8 cellular contexts compared by ENCODE assay signal in genomic region chr17:48100160-48100559, GRCh38. TPM values are rescaled to one million over a fixed set of nuclear protein-coding genes. Genes with fewer than 3 reads are reported as not detected.
A peak's percentile ranks its signal among the peaks of the same experiment; 100 is the strongest.
DNase-seq lines count a peak whose midpoint lies in the region; ATAC-seq and TF ChIP-seq lines count a peak whose summit lies in the region.

No MANE protein-coding gene starts in this region.

- CTCF ChIA-PET in CD4-positive, alpha-beta T cell (lab: Charles Lee) = interaction anchor here (0.6 kb wide), 1 partner anchor 11 kb away, joined by 3 read pairs; no protein-coding TSS in a partner anchor

- H3K4me3 Mint-ChIP-seq in CD4-positive, alpha-beta T cell = peak overlapping the region; percentile 92
- H3K4me3 Mint-ChIP-seq in effector memory CD8-positive, alpha-beta T cell = peak overlapping the region; percentile 90 to 93

- peak overlapping the region; percentile 74 for H3K27ac Mint-ChIP-seq in CD4-positive, alpha-beta T cell
- H3K27ac Mint-ChIP-seq in effector memory CD8-positive, alpha-beta T cell = no peak overlapping the region

- peaks cover 5% of the 10 kb centered on the region for H3K36me3 Mint-ChIP-seq in CD4-positive, alpha-beta T cell (ENCODE audit: low read depth)
- H3K36me3 Mint-ChIP-seq in effector memory CD8-positive, alpha-beta T cell (ENCODE audit: insufficient read depth) = peaks cover 25% of the 10 kb centered on the region

- intact Hi-C loops in CD4-positive, alpha-beta T cell (cut with DNase I, micrococcal nuclease) = loop anchor here in 1 of 2 experiments (10.0 kb wide), 1 partner anchor 265 kb away; the partner anchor contains the start of genes LRRC46 and MRPL10

- POLR2A ChIA-PET in CD4-positive, alpha-beta T cell (lab: Charles Lee) = interaction anchor here (3.8 kb wide), 1 partner anchor 12 kb away, joined by 21 read pairs; no protein-coding TSS in a partner anchor

- H2AFZ ChIP-seq in neuron (ENCODE audit: low read depth, low read length) = peak overlapping the region; percentile 83

- no peak for TF ChIP-seq CTCF in CD4-positive, alpha-beta T cell (IDR thresholded peaks at IDR 0.05)
- no peak for TF ChIP-seq CTCF in NB4 (IDR thresholded peaks at IDR 0.05; ENCODE audit: low read depth, low read length)

- peaks cover 48% of the 10 kb centered on the region for H3K4me1 Mint-ChIP-seq in CD4-positive, alpha-beta T cell (ENCODE audit: low read depth)
- peaks cover 16 to 24% of the 10 kb centered on the region in 2 donors for H3K4me1 Mint-ChIP-seq in effector memory CD8-positive, alpha-beta T cell (ENCODE audit: low read depth in 2 of 2)

- peak overlapping the region; percentile 76 for H3K4me3 ChIP-seq in NB4 (ENCODE audit: low read depth, low read length)
- peak overlapping the region; percentile 55 for H3K4me3 ChIP-seq in neuron (ENCODE audit: low read length)

- no peak for TF ChIP-seq POLR2A in NB4 (IDR thresholded peaks at IDR 0.05; ENCODE audit: extremely low read depth, insufficient read length)

- ATAC-seq in CD4-positive, alpha-beta T cell (ENCODE audit: poor library complexity) = no peak
- no peak for ATAC-seq in effector memory CD8-positive, alpha-beta T cell (replicated peaks)
- ATAC-seq in GM18907 (IDR thresholded peaks at IDR 0.05; ENCODE audit: unreplicated experiment) = no peak

- no peaks in the 10 kb centered on the region for H3K9me3 Mint-ChIP-seq in CD4-positive, alpha-beta T cell
- no peaks in the 10 kb centered on the region for H3K9me3 Mint-ChIP-seq in effector memory CD8-positive, alpha-beta T cell

- H3K27ac ChIP-seq in CD4-positive, alpha-beta T cell (ENCODE audit: low read depth, low read length) = no peak overlapping the region

- H3K27me3 Mint-ChIP-seq in CD4-positive, alpha-beta T cell = no peaks in the 10 kb centered on the region
- H3K27me3 Mint-ChIP-seq in effector memory CD8-positive, alpha-beta T cell = no peaks in the 10 kb centered on the region

- no peak for DNase-seq in CD4-positive, alpha-beta T cell
- DNase-seq in NB4 (ENCODE audit: low read depth) (no peak), GDM1 (lab: John Stamatoyannopoulos, UW) (no peak), COLO668 (lab: John Stamatoyannopoulos, UW; ENCODE audit: unreplicated experiment) (no peak), NK-92 (lab: John Stamatoyannopoulos, UW; ENCODE audit: unreplicated experiment) (no peak)
- no peak for DNase-seq in effector memory CD8-positive, alpha-beta T cell

- H3K36me3 ChIP-seq in neuron (ENCODE audit: insufficient read depth, low read length) = peaks cover 2% of the 10 kb centered on the region

- H3K4me1 ChIP-seq in neuron (ENCODE audit: insufficient read depth, low read length) = peaks cover 6% of the 10 kb centered on the region

- no peaks in the 10 kb centered on the region for H3K9me3 ChIP-seq in CD4-positive, alpha-beta T cell (ENCODE audit: control insufficient read depth, low read length)
- no peaks in the 10 kb centered on the region for H3K9me3 ChIP-seq in neuron (ENCODE audit: low read length)

- H3K27me3 ChIP-seq in CD4-positive, alpha-beta T cell (ENCODE audit: control insufficient read depth, insufficient read depth, low read length) = no peaks in the 10 kb centered on the region
- H3K27me3 ChIP-seq in neuron (ENCODE audit: insufficient read depth, low read length) = no peaks in the 10 kb centered on the region

RNA-seq across cellular contexts. Expression of gene CBX1, which starts 1.1 kb away (rescaled TPM):
- total RNA-seq in CD4-positive, alpha-beta T cell = 1 to 10 TPM; 5.5 to 6.6 TPM

RNA-seq across cellular contexts. Expression of gene SNX11, which starts 7.4 kb away (rescaled TPM):
- 1 to 10 TPM; 6.8 to 8.7 TPM for total RNA-seq in CD4-positive, alpha-beta T cell

RNA-seq across cellular contexts. Expression of gene NFE2L1, which starts 52.0 kb away (rescaled TPM):
- 10 to 100 TPM; 28.1 to 30.6 TPM for total RNA-seq in CD4-positive, alpha-beta T cell
